28 cellular contexts compared by ENCODE assay signal in the genomic region with DNA sequence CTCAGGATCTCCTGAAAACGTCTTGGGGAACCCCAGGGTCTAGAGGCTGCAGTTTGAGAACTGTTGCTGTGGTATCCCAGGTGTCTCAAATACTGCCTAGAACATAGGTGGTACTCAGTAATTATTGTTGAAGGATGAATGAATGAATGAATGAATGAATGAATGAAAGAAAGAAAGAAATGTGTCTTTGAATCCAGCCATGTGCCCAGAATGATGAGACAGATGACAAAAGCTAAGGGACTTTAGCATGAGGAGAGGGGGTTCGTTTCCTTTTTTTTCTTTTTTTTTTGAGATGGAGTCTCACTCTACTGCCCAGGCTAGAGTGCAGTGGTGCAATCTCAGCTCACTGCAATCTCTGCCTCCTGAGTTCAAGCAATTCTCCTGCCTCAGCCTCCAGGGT. TPM values are rescaled to one million over a fixed set of nuclear protein-coding genes. Genes with fewer than 3 reads are reported as not detected.
"Had no signal": no experiment of that assay in that cellular context is flagged by ENCODE, and none has a peak within 500 bp of the region (broad histone marks: within the 10 kb centered on the region; RNA-seq: fewer than 3 reads in every experiment).

No MANE protein-coding gene starts in this region.

- H3K9me3 Mint-ChIP-seq: activated T-helper 1 cell treated with anti-CD3 and anti-CD28 coated beads, Interleukin-12 subunit alpha, Interleukin-12 subunit beta, Interleukin-2, Interleukin-4 antibody, amounts not matched to agents 30 ng/mL and 10 ng/mL and 1 ng/mL, durations not matched to agents 14 hours and 24 hours and 36 hours; mesothelial cell of epicardium; natural killer cell treated with Interleukin-12 subunit alpha and Interleukin-12 subunit beta and Interleukin-15 and Interleukin-18, amount 100 ng/mL, for 72 hours; T-helper 2 cell treated with Interferon-gamma antibody and Interleukin-4, amounts not matched to agents 5 μg/mL and 100 μg/mL, for 36 hours had no signal

- H3K27ac ChIP-seq: ascending aorta, brain microvascular endothelial cell, colonic mucosa, dorsolateral prefrontal cortex, esophagus squamous epithelium, gastrocnemius medialis, neutrophil, psoas muscle, upper lobe of right lung, WERI-Rb-1 had no signal

- H3K27me3 Mint-ChIP-seq: activated CD4-positive, alpha-beta T cell treated with anti-CD3 and anti-CD28 coated beads for 36 hours; natural killer cell treated with Interleukin-12 subunit alpha and Interleukin-12 subunit beta and Interleukin-15 and Interleukin-18, amount 100 ng/mL, for 72 hours had no signal

- H3K27me3 ChIP-seq: ascending aorta, brain microvascular endothelial cell, colonic mucosa, pancreas, upper lobe of right lung had no signal

- H3K27ac Mint-ChIP-seq: activated CD4-positive, alpha-beta T cell treated with anti-CD3 and anti-CD28 coated beads for 36 hours; activated T-helper 1 cell treated with anti-CD3 and anti-CD28 coated beads, Interleukin-12 subunit alpha, Interleukin-12 subunit beta, Interleukin-2, Interleukin-4 antibody, amounts not matched to agents 30 ng/mL and 10 ng/mL and 1 ng/mL, durations not matched to agents 14 hours and 24 hours and 36 hours; natural killer cell treated with Interleukin-12 subunit alpha and Interleukin-12 subunit beta and Interleukin-15 and Interleukin-18, amount 100 ng/mL, for 72 hours; T-helper 2 cell treated with Interferon-gamma antibody and Interleukin-4, amounts not matched to agents 5 μg/mL and 100 μg/mL, for 36 hours had no signal

- DNase-seq: activated CD4-positive, alpha-beta T cell treated with anti-CD3 and anti-CD28 coated beads, Interleukin-2, amount 50 U/mL, for 4 hours; brain microvascular endothelial cell; esophagus squamous epithelium; gastrocnemius medialis; left ventricle myocardium superior; mammary epithelial cell; psoas muscle; SK-N-SH; stimulated activated CD4-positive, alpha-beta T cell treated with anti-CD3 and anti-CD28 coated beads, Interleukin-12 subunit alpha, Interleukin-12 subunit beta, amount 100 ng/mL, for 4 hours; stimulated activated CD4-positive, alpha-beta T cell treated with anti-CD3 and anti-CD28 coated beads, Interleukin-4, amount 100 ng/mL, for 4 hours; stimulated activated naive CD8-positive, alpha-beta T cell treated with anti-CD3 and anti-CD28 coated beads, Interleukin-15, Interleukin-2, amounts not matched to agents 100 U/mL and 50 U/mL, for 24 hours; WERI-Rb-1 had no signal

- H3K9me3 ChIP-seq: ascending aorta, colonic mucosa, esophagus squamous epithelium, gastrocnemius medialis, neutrophil, pancreas, psoas muscle, SK-N-SH, upper lobe of right lung had no signal

- H3K36me3 ChIP-seq: ascending aorta, brain microvascular endothelial cell, colonic mucosa, gastrocnemius medialis, neutrophil had no signal

- H3K4me3 ChIP-seq: ascending aorta, colonic mucosa, dorsolateral prefrontal cortex, esophagus squamous epithelium, gastrocnemius medialis, pancreas, psoas muscle, upper lobe of right lung had no signal

- H3K4me1 ChIP-seq: ascending aorta, colonic mucosa, psoas muscle, upper lobe of right lung had no signal

- H3K36me3 Mint-ChIP-seq: natural killer cell treated with Interleukin-12 subunit alpha and Interleukin-12 subunit beta and Interleukin-15 and Interleukin-18, amount 100 ng/mL, for 72 hours had no signal

- ATAC-seq: activated CD4-positive, alpha-beta T cell treated with anti-CD3 and anti-CD28 coated beads for 36 hours; gastrocnemius medialis; left ventricle myocardium superior; natural killer cell treated with Interleukin-12 subunit alpha and Interleukin-12 subunit beta and Interleukin-15 and Interleukin-18, amount 100 ng/mL, for 72 hours; psoas muscle; right cardiac atrium; stimulated activated naive CD8-positive, alpha-beta T cell treated with anti-CD3 and anti-CD28 coated beads, Interleukin-15, Interleukin-2, amounts not matched to agents 100 U/mL and 50 U/mL, for 24 hours; upper lobe of right lung had no signal

- H3K4me3 Mint-ChIP-seq: activated CD4-positive, alpha-beta T cell treated with anti-CD3 and anti-CD28 coated beads for 36 hours; activated T-helper 1 cell treated with anti-CD3 and anti-CD28 coated beads, Interleukin-12 subunit alpha, Interleukin-12 subunit beta, Interleukin-2, Interleukin-4 antibody, amounts not matched to agents 30 ng/mL and 10 ng/mL and 1 ng/mL, durations not matched to agents 14 hours and 24 hours and 36 hours; mesothelial cell of epicardium; natural killer cell treated with Interleukin-12 subunit alpha and Interleukin-12 subunit beta and Interleukin-15 and Interleukin-18, amount 100 ng/mL, for 72 hours; T-helper 2 cell treated with Interferon-gamma antibody and Interleukin-4, amounts not matched to agents 5 μg/mL and 100 μg/mL, for 36 hours had no signal

RNA-seq across cellular contexts. Expression of a gene that starts 25.8 kb away (rescaled TPM):
- total RNA-seq: ascending aorta, colonic mucosa, esophagus squamous epithelium, gastrocnemius medialis, left ventricle myocardium superior, skeletal muscle tissue, subcutaneous adipose tissue had no signal
- polyA plus RNA-seq: mammary epithelial cell, psoas muscle, SK-N-SH had no signal

RNA-seq across cellular contexts. Expression of a gene that starts 28.0 kb away (rescaled TPM):
- total RNA-seq: activated CD4-positive, alpha-beta T cell treated with anti-CD3 and anti-CD28 coated beads for 36 hours; activated CD8-positive, alpha-beta memory T cell treated with anti-CD3 and anti-CD28 coated beads for 36 hours; activated T-helper 1 cell treated with anti-CD3 and anti-CD28 coated beads, Interleukin-12 subunit alpha, Interleukin-12 subunit beta, Interleukin-2, Interleukin-4 antibody, amounts not matched to agents 30 ng/mL and 10 ng/mL and 1 ng/mL, durations not matched to agents 14 hours and 24 hours and 36 hours; ascending aorta; colonic mucosa; esophagus squamous epithelium; gastrocnemius medialis; left ventricle myocardium superior; mammary epithelial cell; mesothelial cell of epicardium; natural killer cell treated with Interleukin-12 subunit alpha and Interleukin-12 subunit beta and Interleukin-15 and Interleukin-18, amount 100 ng/mL, for 72 hours; pancreas; psoas muscle; right cardiac atrium; skeletal muscle tissue; subcutaneous adipose tissue; upper lobe of right lung had no signal
- polyA plus RNA-seq: adipose tissue, mammary epithelial cell, pancreas, right cardiac atrium, SK-N-SH had no signal

RNA-seq across cellular contexts. Expression of a gene that starts 35.4 kb away (rescaled TPM):
- total RNA-seq: activated CD8-positive, alpha-beta memory T cell treated with anti-CD3 and anti-CD28 coated beads for 36 hours; activated T-helper 1 cell treated with anti-CD3 and anti-CD28 coated beads, Interleukin-12 subunit alpha, Interleukin-12 subunit beta, Interleukin-2, Interleukin-4 antibody, amounts not matched to agents 30 ng/mL and 10 ng/mL and 1 ng/mL, durations not matched to agents 14 hours and 24 hours and 36 hours; ascending aorta; colonic mucosa; left ventricle myocardium superior; mammary epithelial cell; right cardiac atrium; subcutaneous adipose tissue; upper lobe of right lung had no signal
- polyA plus RNA-seq: mammary epithelial cell, SK-N-SH had no signal
